Comparison of ENCODE assay signal across 8 cellular contexts in the genomic region with DNA sequence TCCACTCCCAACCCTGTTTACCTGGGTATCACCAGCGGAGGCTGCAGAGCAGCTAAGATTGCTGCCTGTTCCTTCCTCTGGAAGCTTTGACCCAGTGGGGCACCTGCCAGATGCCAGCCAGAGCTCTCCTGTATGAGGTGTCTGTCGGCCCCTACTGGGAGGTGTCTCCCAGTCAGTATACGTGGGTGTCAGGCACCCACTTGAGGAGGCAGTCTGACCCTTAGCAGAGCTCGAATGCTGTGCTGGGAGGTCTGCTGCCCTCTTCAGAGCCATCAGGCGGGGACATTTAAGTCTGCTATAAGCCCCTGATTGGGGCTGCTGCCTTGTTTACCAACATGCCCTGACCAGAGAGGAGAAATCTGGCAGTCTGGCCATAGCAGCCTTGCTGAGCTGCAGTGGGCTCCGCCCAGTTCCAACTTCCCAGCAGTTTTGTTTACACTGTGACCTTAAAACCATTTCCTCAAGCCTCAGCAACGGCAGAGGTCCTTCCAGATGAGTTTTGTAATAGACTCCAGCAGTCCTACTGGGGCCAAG. TPM values are rescaled to one million over a fixed set of nuclear protein-coding genes. Genes with fewer than 3 reads are reported as not detected.
DNase-seq lines count a peak whose midpoint lies in the region; ATAC-seq and TF ChIP-seq lines count a peak whose summit lies in the region.
"Not testable (repeated sequence)": the region's sequence is repeated elsewhere in the genome, so short reads cannot be mapped to it uniquely, and the experiment has no call there.

No MANE protein-coding gene starts in this region.

- peak in 1 of 4 donors; percentile 32 for TF ChIP-seq EP300 in upper lobe of left lung (IDR thresholded peaks at IDR 0.05)

- peak overlapping the region; percentile 87 to 92 for H3K27ac ChIP-seq in breast epithelium
- H3K27ac ChIP-seq in left lung, result peak overlapping the region; percentile 65 to 78
- H3K27ac ChIP-seq in upper lobe of left lung, result peak overlapping the region; percentile 41 to 82 (median 74)

- WGBS in upper lobe of left lung, 2 donors, result 13 to 32% methylated on average over 2 to 3 of the region's 7 CpGs

- not testable (repeated sequence) for H3K4me1 ChIP-seq in breast epithelium
- H3K4me1 ChIP-seq in left lung, result peaks cover 12 to 33% of the 10 kb centered on the region in 2 donors
- peaks cover 29 to 43% (median 32%) of the 10 kb centered on the region in 4 donors for H3K4me1 ChIP-seq in upper lobe of left lung

- not testable (repeated sequence) for H3K27me3 ChIP-seq in breast epithelium, left lung, upper lobe of left lung

- TF ChIP-seq POLR2A in breast epithelium (IDR thresholded peaks at IDR 0.05); upper lobe of left lung (IDR thresholded peaks at IDR 0.05): not testable (repeated sequence)

- ATAC-seq in SK-N-SH treated with all-trans-retinoic acid at 6 μM for 48 hours (peak; percentile 17), left lung (peak; percentile 88), upper lobe of left lung (ENCODE audit: low FRiP score in 2 of 2) (peak; percentile 76 to 84)

- not testable (repeated sequence) for H3K4me3 ChIP-seq in breast epithelium; fibroblast of villous mesenchyme (ENCODE audit: low read depth, low read length); left lung; upper lobe of left lung

- not testable (repeated sequence) for H3K36me3 ChIP-seq in breast epithelium, left lung, upper lobe of left lung

- intact Hi-C loops in breast epithelium (cut with DNase I; ENCODE audit: low total_unique reads); left lung (cut with DNase I); posterior vena cava (cut with DNase I): not testable (repeated sequence)

- TF ChIP-seq CTCF in breast epithelium (IDR thresholded peaks at IDR 0.05); fibroblast of villous mesenchyme (IDR thresholded peaks at IDR 0.05; ENCODE audit: insufficient read depth, low read depth, low read length); left lung (IDR thresholded peaks at IDR 0.05); upper lobe of left lung (IDR thresholded peaks at IDR 0.05): not testable (repeated sequence)

- DNase-seq in EH (ENCODE audit: low read depth) (peak; percentile 87), LoVo (ENCODE audit: low spot score) (peak; percentile 62), breast epithelium (ENCODE audit: low spot score in 2 of 2) (peak in 1 of 2 donors; percentile 48), fibroblast of villous mesenchyme (ENCODE audit: low read depth) (peak; percentile 92), left lung (peak in 1 of 2 donors; percentile 75), posterior vena cava (ENCODE audit: low spot score) (peak; percentile 89), upper lobe of left lung (peak in 1 of 2 donors; percentile 79)

- H3K9me3 ChIP-seq in breast epithelium, left lung, upper lobe of left lung: not testable (repeated sequence)

RNA-seq across cellular contexts. Expression of gene RAET1E, which starts 2.8 kb away (rescaled TPM):
- total RNA-seq in breast epithelium (1 to 10 TPM in 1 of 3 donors, not detected in 2; 2.0 TPM), fibroblast of villous mesenchyme (under 0.01 TPM in 1 of 2 replicates, not detected in the other), left lung (under 1 TPM; 0.35 to 0.50 TPM), posterior vena cava (1 to 10 TPM in 1 of 2 donors, not detected in 1; 1.6 TPM), upper lobe of left lung (1 to 10 TPM in 3 of 6 donors, under 1 TPM in 2, not detected in 1; 0.30 to 2.3 (median 1.4) TPM)

RNA-seq across cellular contexts. Expression of gene RAET1G, which starts 27.8 kb away (rescaled TPM):
- total RNA-seq in breast epithelium, result 1 to 10 TPM in 1 of 3 donors, not detected in 2; 2.2 TPM
- 1.3 TPM in 2 replicates for total RNA-seq in fibroblast of villous mesenchyme
- total RNA-seq in left lung, result under 1 TPM; 0.76 to 0.93 TPM
- total RNA-seq in posterior vena cava, result under 1 TPM in 1 of 2 donors, not detected in 1; 0.74 TPM
- 1 to 10 TPM in 1 of 6 donors, under 1 TPM in 3, not detected in 2; 0.37 to 2.1 (median 0.75) TPM for total RNA-seq in upper lobe of left lung

RNA-seq across cellular contexts. Expression of gene LRP11, which starts 31.0 kb away (rescaled TPM):
- 10 to 100 TPM; 30.6 to 44.9 (median 35.8) TPM for total RNA-seq in breast epithelium
- 97.2 and 97.6 TPM in 2 replicates for total RNA-seq in fibroblast of villous mesenchyme
- total RNA-seq in left lung, result 10 to 100 TPM; 40.9 to 42.6 TPM
- 10 to 100 TPM; 20.0 to 26.3 TPM for total RNA-seq in posterior vena cava
- total RNA-seq in upper lobe of left lung, result 100 to 1,000 TPM in 1 of 6 donors, 10 to 100 TPM in 5; 30.2 to 104 (median 39.9) TPM

RNA-seq across cellular contexts. Expression of gene ULBP2, which starts 46.7 kb away (rescaled TPM):
- total RNA-seq in breast epithelium, result 1 to 10 TPM in 1 of 3 donors, under 1 TPM in 1, not detected in 1; 0.88 to 1.3 TPM
- total RNA-seq in fibroblast of villous mesenchyme, result 4.5 and 6.9 TPM in 2 replicates
- total RNA-seq in left lung, result 1 to 10 TPM; 2.2 to 3.3 TPM
- total RNA-seq in posterior vena cava, result under 1 TPM; 0.43 to 0.51 TPM
- 1 to 10 TPM in 3 of 6 donors, under 1 TPM in 1, not detected in 2; 1.00 to 3.7 (median 1.5) TPM for total RNA-seq in upper lobe of left lung

Comparison
In these comparisons a context has a peak if more than half of its experiments do, and no peak if none do; other contexts are left out.
1. ATAC-seq: peak in every context shown above with its lines; median percentile 88 in left lung; 80 in upper lobe of left lung; 17 in SK-N-SH treated with all-trans-retinoic acid at 6 μM for 48 hours.